ENCODE assay signal across 8 cellular contexts in the genomic region with DNA sequence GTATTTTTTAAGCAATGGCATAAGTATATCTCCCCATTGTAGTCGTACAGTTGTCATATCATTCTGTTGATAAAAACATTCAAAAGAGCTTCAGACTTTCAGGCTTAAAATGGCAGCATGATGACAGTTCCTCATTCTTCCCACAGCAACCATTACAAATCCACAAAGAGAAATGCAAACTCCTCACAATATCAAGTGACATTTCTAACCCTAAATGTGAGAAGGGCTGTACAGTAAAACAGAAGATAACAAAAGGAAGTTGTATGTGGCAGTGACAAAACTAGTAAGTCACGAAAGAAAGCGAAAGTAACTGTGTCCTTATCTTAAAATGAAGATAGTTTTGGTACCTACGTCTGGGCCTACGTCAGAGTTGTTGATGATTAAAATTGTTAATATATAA. TPM values are rescaled to one million over a fixed set of nuclear protein-coding genes. Genes with fewer than 3 reads are reported as not detected.
DNase-seq lines count a peak whose midpoint lies in the region; ATAC-seq and TF ChIP-seq lines count a peak whose summit lies in the region.

No MANE protein-coding gene starts in this region.

- no peaks in the 10 kb centered on the region for H3K27me3 Mint-ChIP-seq in T-cell

- ATAC-seq in activated CD4-positive, CD25-positive, alpha-beta regulatory T cell treated with anti-CD3 and anti-CD28 coated beads, Interleukin-2, amount 50 U/mL, for 24 hours: peak; percentile 81 to 85
- ATAC-seq in HG02884 (IDR thresholded peaks at IDR 0.05; ENCODE audit: unreplicated experiment) (peak; percentile 91), T-cell (replicated peaks in 1 of 4) (peak; percentile 74 to 93 (median 86)), mucosa of descending colon (peak; percentile 76)

- DNase-seq in activated CD4-positive, CD25-positive, alpha-beta regulatory T cell (lab: John Stamatoyannopoulos, UW): no peak
- DNase-seq in T-cell (peak in 19 of 34 experiments; percentile 5 to 47 (median 21)), mucosa of descending colon (peak in 1 of 3 donors; percentile 6), dermis blood vessel endothelial cell (no peak), superior temporal gyrus (ENCODE audit: extremely low spot score) (no peak), occipital lobe (lab: John Stamatoyannopoulos, UW) (no peak)

- H3K4me1 ChIP-seq in mucosa of descending colon (ENCODE audit: low read depth): no peaks in the 10 kb centered on the region

- no peak overlapping the region for H3K4me3 ChIP-seq in mucosa of descending colon

- H3K36me3 ChIP-seq in mucosa of descending colon (ENCODE audit: low read depth): no peaks in the 10 kb centered on the region

- POLR2A ChIA-PET in T-cell (lab: Charles Lee): interaction anchor here (0.7 to 1.3 kb wide), 3 partner anchors 42 to 1668 kb away, joined by 3 to 6 read pairs (median 4); a partner anchor contains a TSS

- CTCF ChIA-PET in T-cell (lab: Charles Lee): interaction anchor here (0.9 to 1.7 kb wide), 6 partner anchors 47 to 821 kb away, joined by 3 to 5 read pairs (median 4); no protein-coding TSS in a partner anchor

- peak overlapping the region; percentile 92 to 99 for H3K27ac Mint-ChIP-seq in T-cell

- H3K4me1 Mint-ChIP-seq in T-cell: peaks cover 42 to 50% (median 47%) of the 10 kb centered on the region in 3 donors

- H3K9me3 ChIP-seq in mucosa of descending colon: no peaks in the 10 kb centered on the region

- no peak for TF ChIP-seq CTCF in mucosa of descending colon (IDR thresholded peaks at IDR 0.05)

- H3K9me3 Mint-ChIP-seq in T-cell: no peaks in the 10 kb centered on the region

- peak overlapping the region; percentile 76 to 90 (median 85) for H3K4me3 Mint-ChIP-seq in T-cell

- peaks cover 22% of the 10 kb centered on the region for H3K36me3 Mint-ChIP-seq in T-cell

- intact Hi-C loops in mucosa of descending colon (cut with DNase I, micrococcal nuclease): no loop called here

RNA-seq across cellular contexts. Expression of a gene that starts 46.7 kb away (rescaled TPM):
- total RNA-seq in T-cell (1 to 10 TPM; 6.3 to 9.3 (median 7.1) TPM), mucosa of descending colon (1 to 10 TPM; 7.4 to 8.8 (median 8.5) TPM), dermis blood vessel endothelial cell (25.2 and 44.2 TPM in 2 replicates), occipital lobe (14.3 TPM)

Comparison
In these comparisons a context has a peak if more than half of its experiments do, and no peak if none do; other contexts are left out.
1. DNase-seq: peak in T-cell (19 of 34); none in activated CD4-positive, CD25-positive, alpha-beta regulatory T cell (0 of 4), dermis blood vessel endothelial cell (single experiment), superior temporal gyrus (single experiment) and occipital lobe (single experiment).
2. Peak in every context shown above with its lines, with median percentiles within 50 percentile points of each other: ATAC-seq.